Comparison of ENCODE assay signal across 1 cellular context in the genomic region with DNA sequence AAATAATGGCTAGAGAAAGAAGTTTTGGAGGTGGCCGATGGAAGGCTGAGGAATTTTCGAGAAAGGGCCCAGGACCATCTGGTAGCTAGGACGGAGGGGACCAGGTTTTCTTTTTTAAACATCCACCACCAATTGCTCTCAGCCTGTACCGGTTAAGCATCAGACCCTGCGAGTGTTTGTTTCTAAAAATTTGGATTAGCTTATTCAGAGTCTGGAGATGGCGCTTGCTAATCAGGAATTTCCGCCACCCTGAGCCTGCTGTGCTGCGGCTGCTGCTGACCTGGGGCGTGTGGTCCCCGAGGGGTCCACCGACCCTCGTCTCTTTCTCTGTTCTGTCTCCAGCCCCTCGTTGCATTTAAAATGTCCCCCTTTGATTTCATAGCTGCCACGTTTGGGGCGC.
TF ChIP-seq lines count a peak whose summit lies in the region.

No MANE protein-coding gene starts in this region.

TF ChIP-seq in HEK293, 187 proteins besides CTCF, POLR2A, EP300 and RAD21 (continued from another document):
- TF ChIP-seq, protein P1, sequence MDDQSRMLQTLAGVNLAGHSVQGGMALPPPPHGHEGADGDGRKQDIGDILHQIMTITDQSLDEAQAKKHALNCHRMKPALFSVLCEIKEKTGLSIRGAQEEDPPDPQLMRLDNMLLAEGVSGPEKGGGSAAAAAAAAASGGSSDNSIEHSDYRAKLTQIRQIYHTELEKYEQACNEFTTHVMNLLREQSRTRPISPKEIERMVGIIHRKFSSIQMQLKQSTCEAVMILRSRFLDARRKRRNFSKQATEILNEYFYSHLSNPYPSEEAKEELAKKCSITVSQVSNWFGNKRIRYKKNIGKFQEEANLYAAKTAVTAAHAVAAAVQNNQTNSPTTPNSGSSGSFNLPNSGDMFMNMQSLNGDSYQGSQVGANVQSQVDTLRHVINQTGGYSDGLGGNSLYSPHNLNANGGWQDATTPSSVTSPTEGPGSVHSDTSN (CRISPR knock-in tag; IDR thresholded peaks at IDR 0.05): no peak
- TF ChIP-seq ZNF140 (tag by site-specific recombination; IDR thresholded peaks at IDR 0.05) (no peak), ZNF548 (tag by site-specific recombination; IDR thresholded peaks at IDR 0.05) (no peak)
TF ChIP-seq in HEK293: peak in this region for 0.
